Comparison of ENCODE assay signal across 1 cellular context in the genomic region with DNA sequence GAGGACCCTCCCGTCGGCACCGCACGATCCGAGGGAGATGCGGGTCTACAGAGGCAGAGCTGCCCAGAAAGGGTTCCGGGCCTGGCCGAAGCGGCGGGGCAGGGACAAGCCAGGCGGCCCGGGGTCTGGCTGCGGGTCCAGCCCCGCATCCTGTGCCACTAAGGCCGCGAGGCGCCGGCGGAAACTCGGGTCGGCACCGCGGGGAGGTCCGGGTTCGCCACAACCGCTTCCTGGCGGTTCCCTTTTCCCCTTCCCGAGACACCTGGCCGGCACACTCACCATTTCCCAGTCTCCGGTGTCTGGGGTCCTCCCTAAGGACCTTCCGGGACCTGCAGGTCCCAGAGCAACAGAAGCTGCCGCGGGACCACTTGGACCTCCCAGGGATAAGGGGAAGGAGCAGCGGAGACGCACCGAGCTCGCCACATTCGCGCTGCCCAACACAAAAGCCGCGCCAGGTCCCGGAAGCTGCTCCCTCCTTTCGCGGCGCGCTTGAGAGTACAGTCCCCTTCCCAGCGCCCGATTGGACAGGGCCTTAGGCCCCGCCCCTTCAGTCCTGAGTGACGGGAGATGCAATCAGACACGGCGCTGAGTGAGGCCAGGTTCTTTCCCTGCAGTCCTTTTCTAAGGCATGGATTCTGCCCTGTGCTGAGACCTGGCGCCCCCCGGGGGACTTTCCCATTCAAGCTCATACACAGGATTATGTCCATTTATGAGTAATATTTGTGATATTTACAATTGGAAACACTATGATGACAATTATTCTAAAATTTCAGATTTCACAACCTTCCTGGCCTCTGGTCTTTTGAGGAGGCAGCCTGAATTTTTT.
TF ChIP-seq lines count a peak whose summit lies in the region.

A gene (minus strand): TSS at position 497 of the 826 bp plus-strand sequence. CDS start 215 bp downstream, at position 282.

TF ChIP-seq in HCT116, 20 proteins besides CTCF, POLR2A, EP300 and RAD21 (continued from another document):
- TF ChIP-seq, protein P1, sequence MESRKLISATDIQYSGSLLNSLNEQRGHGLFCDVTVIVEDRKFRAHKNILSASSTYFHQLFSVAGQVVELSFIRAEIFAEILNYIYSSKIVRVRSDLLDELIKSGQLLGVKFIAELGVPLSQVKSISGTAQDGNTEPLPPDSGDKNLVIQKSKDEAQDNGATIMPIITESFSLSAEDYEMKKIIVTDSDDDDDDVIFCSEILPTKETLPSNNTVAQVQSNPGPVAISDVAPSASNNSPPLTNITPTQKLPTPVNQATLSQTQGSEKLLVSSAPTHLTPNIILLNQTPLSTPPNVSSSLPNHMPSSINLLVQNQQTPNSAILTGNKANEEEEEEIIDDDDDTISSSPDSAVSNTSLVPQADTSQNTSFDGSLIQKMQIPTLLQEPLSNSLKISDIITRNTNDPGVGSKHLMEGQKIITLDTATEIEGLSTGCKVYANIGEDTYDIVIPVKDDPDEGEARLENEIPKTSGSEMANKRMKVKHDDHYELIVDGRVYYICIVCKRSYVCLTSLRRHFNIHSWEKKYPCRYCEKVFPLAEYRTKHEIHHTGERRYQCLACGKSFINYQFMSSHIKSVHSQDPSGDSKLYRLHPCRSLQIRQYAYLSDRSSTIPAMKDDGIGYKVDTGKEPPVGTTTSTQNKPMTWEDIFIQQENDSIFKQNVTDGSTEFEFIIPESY (IDR thresholded peaks at IDR 0.05; ENCODE audit: extremely low read depth, insufficient replicate concordance, low read length): no peak
- TF ChIP-seq, protein P2, sequence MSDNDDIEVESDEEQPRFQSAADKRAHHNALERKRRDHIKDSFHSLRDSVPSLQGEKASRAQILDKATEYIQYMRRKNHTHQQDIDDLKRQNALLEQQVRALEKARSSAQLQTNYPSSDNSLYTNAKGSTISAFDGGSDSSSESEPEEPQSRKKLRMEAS (IDR thresholded peaks at IDR 0.05): peak; percentile 68
- TF ChIP-seq ZNF274 (IDR thresholded peaks at IDR 0.05; ENCODE audit: low read depth, low read length): no peak
- peak; percentile 72 for TF ChIP-seq SP1 (IDR thresholded peaks at IDR 0.05; ENCODE audit: low read depth)
- TF ChIP-seq, protein P3, sequence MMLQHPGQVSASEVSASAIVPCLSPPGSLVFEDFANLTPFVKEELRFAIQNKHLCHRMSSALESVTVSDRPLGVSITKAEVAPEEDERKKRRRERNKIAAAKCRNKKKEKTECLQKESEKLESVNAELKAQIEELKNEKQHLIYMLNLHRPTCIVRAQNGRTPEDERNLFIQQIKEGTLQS (IDR thresholded peaks at IDR 0.05): no peak
